ENCODE assay signal across 10 cellular contexts in the genomic region with DNA sequence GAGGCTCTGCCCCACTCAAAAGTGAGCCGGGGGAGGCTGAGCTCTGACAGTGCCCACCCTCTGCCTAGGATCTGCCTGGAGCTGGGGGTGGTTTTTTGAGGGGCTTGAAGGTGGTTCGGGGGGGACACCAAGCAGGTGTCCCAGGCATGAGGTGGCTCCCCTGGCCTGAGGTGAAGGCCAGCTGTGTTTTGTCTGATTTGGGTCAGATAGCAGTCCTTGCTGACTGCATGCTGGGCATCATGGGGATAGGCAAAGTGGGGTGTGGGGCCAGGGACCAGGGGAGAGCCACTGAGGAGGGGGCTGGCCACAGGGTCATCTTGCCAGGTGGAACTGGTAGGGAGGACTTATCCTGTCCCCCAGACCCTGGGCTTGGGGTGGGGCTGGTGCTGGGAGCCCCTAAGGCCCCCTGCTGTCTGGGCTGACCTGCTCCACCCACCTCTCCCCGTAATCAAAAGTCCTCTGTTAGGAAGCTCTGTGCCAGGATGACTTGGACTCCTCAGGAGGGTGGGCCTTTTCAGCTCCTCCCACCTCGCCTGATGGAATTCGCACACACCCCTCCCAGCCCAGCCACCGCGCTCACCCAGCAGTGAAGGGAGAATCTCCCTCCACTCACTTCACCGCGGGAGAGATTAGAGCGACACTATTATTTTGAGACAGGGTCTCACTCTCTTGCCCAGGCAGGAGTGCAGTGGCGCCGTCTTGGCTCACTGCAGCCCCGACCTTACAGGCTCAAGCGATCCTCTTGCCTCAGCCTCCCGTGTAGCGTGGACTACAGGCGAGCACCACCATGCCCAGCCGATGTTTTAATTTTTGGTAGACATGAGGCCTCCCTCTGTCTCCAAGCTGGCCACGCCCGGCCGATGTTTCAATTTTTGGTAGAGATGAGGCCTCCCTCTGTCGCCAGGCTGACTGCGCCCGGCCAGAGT. TPM values are rescaled to one million over a fixed set of nuclear protein-coding genes. Genes with fewer than 3 reads are reported as not detected.
DNase-seq lines count a peak whose midpoint lies in the region; ATAC-seq lines count a peak whose summit lies in the region.
"Had no signal": no experiment of that assay in that cellular context is flagged by ENCODE, and none has a peak within 500 bp of the region (broad histone marks: within the 10 kb centered on the region; RNA-seq: fewer than 3 reads in every experiment).

No MANE protein-coding gene starts in this region.

- no peak overlapping the region for H3K4me3 ChIP-seq in HAP-1

- no peaks in the 10 kb centered on the region for H3K9me3 Mint-ChIP-seq in activated naive CD8-positive, alpha-beta T cell treated with anti-CD3 and anti-CD28 coated beads, Interleukin-2, amount 50 U/mL, for 24 hours
- H3K9me3 Mint-ChIP-seq: activated CD4-positive, alpha-beta memory T cell treated with anti-CD3 and anti-CD28 coated beads, Interleukin-2, amount 10 ng/mL, durations not matched to agents 7 days and 5 days had no signal

- H3K4me1 Mint-ChIP-seq in activated naive CD8-positive, alpha-beta T cell treated with anti-CD3 and anti-CD28 coated beads, Interleukin-2, amount 50 U/mL, for 24 hours, result peaks cover 8% of the 10 kb centered on the region

- peaks cover 27% of the 10 kb centered on the region for H3K36me3 ChIP-seq in HAP-1 (replicated peaks)

- peaks cover 14% of the 10 kb centered on the region for H3K27me3 Mint-ChIP-seq in activated naive CD8-positive, alpha-beta T cell treated with anti-CD3 and anti-CD28 coated beads, Interleukin-2, amount 50 U/mL, for 24 hours

- intact Hi-C loops in left colon (cut with DNase I, micrococcal nuclease), result no loop called here

- ATAC-seq in activated naive CD8-positive, alpha-beta T cell treated with anti-CD3 and anti-CD28 coated beads, Interleukin-2, amount 50 U/mL, for 24 hours, result peak; percentile 23
- ATAC-seq in left colon (peak; percentile 20), GM19324 (IDR thresholded peaks at IDR 0.05; ENCODE audit: low FRiP score, unreplicated experiment) (no peak)

- in situ Hi-C loops in HAP-1 (cut with MboI; ENCODE audit: low sequenced_read_pairs), result no loop called here

- DNase-seq in AG08395 (ENCODE audit: low spot score) (peak; percentile 49), HAP-1 (ENCODE audit: low spot score in 2 of 2) (peak; percentile 38 to 74), left colon (no peak), cerebellar nuclear complex (lab: John Stamatoyannopoulos, UW) (no peak), COLO668 (lab: John Stamatoyannopoulos, UW; ENCODE audit: unreplicated experiment) (no peak), NOMO-1 (lab: John Stamatoyannopoulos, UW; ENCODE audit: unreplicated experiment in 2 of 2) (no peak)
- no peak for DNase-seq in activated naive CD8-positive, alpha-beta T cell treated with anti-CD3 and anti-CD28 coated beads, Interleukin-2, amount 50 U/mL, for 24 hours
- DNase-seq: activated CD4-positive, alpha-beta memory T cell treated with anti-CD3 and anti-CD28 coated beads, Interleukin-2, amount 10 ng/mL, durations not matched to agents 7 days and 5 days; NCI-H446 treated with DMSO at 0.1 percent for 48 hours had no signal

- H3K27ac Mint-ChIP-seq in activated naive CD8-positive, alpha-beta T cell treated with anti-CD3 and anti-CD28 coated beads, Interleukin-2, amount 50 U/mL, for 24 hours, result no peak overlapping the region
- H3K27ac Mint-ChIP-seq: activated CD4-positive, alpha-beta memory T cell treated with anti-CD3 and anti-CD28 coated beads, Interleukin-2, amount 10 ng/mL, durations not matched to agents 7 days and 5 days had no signal

- peak overlapping the region; percentile 36 for H3K4me3 Mint-ChIP-seq in activated naive CD8-positive, alpha-beta T cell treated with anti-CD3 and anti-CD28 coated beads, Interleukin-2, amount 50 U/mL, for 24 hours
- H3K4me3 Mint-ChIP-seq: activated CD4-positive, alpha-beta memory T cell treated with anti-CD3 and anti-CD28 coated beads, Interleukin-2, amount 10 ng/mL, durations not matched to agents 7 days and 5 days had no signal

- H3K27me3 ChIP-seq in HAP-1 (ENCODE audit: low read depth), result no peaks in the 10 kb centered on the region

- H3K4me1 ChIP-seq in HAP-1, result peaks cover 3% of the 10 kb centered on the region

- H3K9me3 ChIP-seq in HAP-1, result no peaks in the 10 kb centered on the region

- H3K36me3 Mint-ChIP-seq in activated naive CD8-positive, alpha-beta T cell treated with anti-CD3 and anti-CD28 coated beads, Interleukin-2, amount 50 U/mL, for 24 hours (ENCODE audit: low read depth), result no peaks in the 10 kb centered on the region

RNA-seq across cellular contexts. Expression of a gene that starts 1.5 kb away (rescaled TPM):
- 1 to 10 TPM; 2.3 to 2.8 TPM for total RNA-seq in left colon
- total RNA-seq: activated CD4-positive, alpha-beta memory T cell treated with anti-CD3 and anti-CD28 coated beads, Interleukin-2, amount 10 ng/mL, durations not matched to agents 7 days and 5 days had no signal

RNA-seq across cellular contexts. Expression of a gene that starts 10.7 kb away (rescaled TPM):
- 10 to 100 TPM; 39.5 to 41.0 TPM for total RNA-seq in left colon

RNA-seq across cellular contexts. Expression of a gene that starts 19.1 kb away (rescaled TPM):
- total RNA-seq in left colon, result 10 to 100 TPM in 1 of 2 donors, 1 to 10 TPM in 1; 8.1 to 10.6 TPM

RNA-seq across cellular contexts. Expression of a gene that starts 46.3 kb away (rescaled TPM):
- total RNA-seq in left colon, result 1 to 10 TPM; 5.9 to 6.5 TPM

Comparison
In these comparisons a context has a peak if more than half of its experiments do, and no peak if none do; other contexts are left out.
1. DNase-seq: peak in AG08395 (single experiment) and HAP-1 (2 of 2); none in activated naive CD8-positive, alpha-beta T cell treated with anti-CD3 and anti-CD28 coated beads, Interleukin-2, amount 50 U/mL, for 24 hours (single experiment), left colon (0 of 2), cerebellar nuclear complex (0 of 2), COLO668 (single experiment) and NOMO-1 (0 of 2).